Comparison of ENCODE assay signal across 9 cellular contexts in the genomic region with DNA sequence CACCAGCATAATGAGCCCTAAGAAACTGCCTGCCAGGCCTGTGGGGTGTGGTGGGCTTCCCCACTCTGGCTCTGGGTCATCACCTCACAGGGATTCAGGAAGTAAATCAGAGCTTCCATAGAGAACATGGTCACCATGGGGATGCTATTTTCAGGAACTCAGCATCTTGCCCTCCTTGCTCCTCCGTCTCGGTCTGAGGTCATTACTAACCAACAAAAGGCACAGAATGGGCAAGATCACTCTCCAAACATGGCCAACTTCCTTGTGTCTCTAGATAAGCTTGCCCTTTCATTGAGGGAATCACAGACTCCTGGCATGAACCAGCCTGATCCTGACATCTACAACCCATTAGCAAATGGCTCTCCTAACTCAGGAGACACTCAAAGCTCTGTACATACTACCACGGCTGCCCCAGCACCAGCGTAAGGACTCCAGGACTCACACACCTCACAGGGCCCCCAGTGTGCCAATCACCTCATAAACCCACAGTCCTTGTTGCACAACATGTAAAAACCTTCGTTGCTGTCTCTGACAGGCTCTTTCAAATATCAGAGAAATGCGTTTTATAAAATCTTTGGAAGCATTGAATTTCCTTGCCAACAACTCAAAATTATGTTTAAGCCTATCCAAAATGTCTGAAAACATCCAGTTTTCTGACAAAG. TPM values are rescaled to one million over a fixed set of nuclear protein-coding genes. Genes with fewer than 3 reads are reported as not detected.
DNase-seq lines count a peak whose midpoint lies in the region; ATAC-seq and TF ChIP-seq lines count a peak whose summit lies in the region.
"Had no signal": no experiment of that assay in that cellular context is flagged by ENCODE, and none has a peak within 500 bp of the region (broad histone marks: within the 10 kb centered on the region; RNA-seq: fewer than 3 reads in every experiment).

No MANE protein-coding gene starts in this region.

- H3K27me3 ChIP-seq in GM23248 (replicated peaks; ENCODE audit: insufficient read depth) (no peaks in the 10 kb centered on the region), gastroesophageal sphincter (no peaks in the 10 kb centered on the region), skeletal muscle tissue (ENCODE audit: control insufficient read depth in 3 of 3, insufficient read depth in 3 of 3, low read length in 3 of 3) (no peaks in the 10 kb centered on the region)

- peak overlapping the region; percentile 77 for H3K27ac ChIP-seq in GM23248
- H3K27ac ChIP-seq in gastroesophageal sphincter = peak overlapping the region; percentile 68 to 86 (median 82)
- peak overlapping the region; percentile 99 for H3K27ac ChIP-seq in skeletal muscle tissue (ENCODE audit: low read depth, low read length)

- H3K36me3 Mint-ChIP-seq in activated CD4-positive, alpha-beta memory T cell treated with anti-CD3 and anti-CD28 coated beads for 36 hours = peaks cover 33% of the 10 kb centered on the region

- peak; percentile 57 for DNase-seq in GM23248
- DNase-seq in activated CD4-positive, alpha-beta memory T cell treated with anti-CD3 and anti-CD28 coated beads for 36 hours = no peak
- DNase-seq in NCI-H446 treated with DMSO at 0.1 percent for 48 hours (lab: John Stamatoyannopoulos, UW) = no peak
- DNase-seq in occipital lobe (lab: John Stamatoyannopoulos, UW) = no peak

- H3K36me3 ChIP-seq in GM23248 (ENCODE audit: low read depth) (no peaks in the 10 kb centered on the region), gastroesophageal sphincter (peaks cover 0 to 14% of the 10 kb centered on the region in 2 donors), skeletal muscle tissue (ENCODE audit: control insufficient read depth in 3 of 3, insufficient read depth in 3 of 3, low read length in 3 of 3) (peaks cover 2 to 5% (median 2%) of the 10 kb centered on the region in 3 donors)

- H3K9me3 ChIP-seq in GM23248 (ENCODE audit: low read depth) (no peaks in the 10 kb centered on the region), gastroesophageal sphincter (no peaks in the 10 kb centered on the region), skeletal muscle tissue (ENCODE audit: control insufficient read depth in 3 of 3, low read length in 3 of 3) (no peaks in the 10 kb centered on the region)

- H3F3A ChIP-seq in GM23248 (ENCODE audit: insufficient read depth) = peaks cover 54% of the 10 kb centered on the region

- no peak for ATAC-seq in gastroesophageal sphincter
- no peak for ATAC-seq in HG02884 (IDR thresholded peaks at IDR 0.05; ENCODE audit: unreplicated experiment)
- ATAC-seq in GM21381 (IDR thresholded peaks at IDR 0.05; ENCODE audit: unreplicated experiment) = no peak

- no peak overlapping the region for H3K4me3 ChIP-seq in GM23248
- H3K4me3 ChIP-seq in gastroesophageal sphincter = no peak overlapping the region
- peak overlapping the region; percentile 42 to 71 (median 61) for H3K4me3 ChIP-seq in skeletal muscle tissue (ENCODE audit: low read length in 3 of 3)

- no peak for TF ChIP-seq CTCF in gastroesophageal sphincter (IDR thresholded peaks at IDR 0.05)

- H3K4me2 ChIP-seq in GM23248 (ENCODE audit: unreplicated experiment) = peak overlapping the region; percentile 26

- H3K4me1 Mint-ChIP-seq in activated CD4-positive, alpha-beta memory T cell treated with anti-CD3 and anti-CD28 coated beads for 36 hours (ENCODE audit: low read depth) = peaks cover 61% of the 10 kb centered on the region

- H3K9ac ChIP-seq in GM23248 = peak overlapping the region; percentile 52
- peak overlapping the region; percentile 86 to 93 (median 92) for H3K9ac ChIP-seq in skeletal muscle tissue (ENCODE audit: low read depth in 1 of 3, low read length in 3 of 3)

- no peaks in the 10 kb centered on the region for H3K27me3 Mint-ChIP-seq in activated CD4-positive, alpha-beta memory T cell treated with anti-CD3 and anti-CD28 coated beads for 36 hours

- H4K20me1 ChIP-seq in GM23248 (ENCODE audit: insufficient read depth) = no peaks in the 10 kb centered on the region

- in situ Hi-C loops in GM23248 (cut with MboI) = no loop called here

- TF ChIP-seq EP300 in gastroesophageal sphincter (IDR thresholded peaks at IDR 0.05) = no peak

- TF ChIP-seq POLR2A in gastroesophageal sphincter (IDR thresholded peaks at IDR 0.05) = no peak

- intact Hi-C loops in activated CD4-positive, alpha-beta memory T cell treated with anti-CD3 and anti-CD28 coated beads for 36 hours (cut with micrococcal nuclease) = loop anchor here (1.0 kb wide), 1 partner anchor 8 kb away; no protein-coding TSS in a partner anchor

- POLR2A ChIA-PET in activated CD4-positive, alpha-beta memory T cell treated with anti-CD3 and anti-CD28 coated beads for 36 hours (lab: Charles Lee) = no interaction called here

- H3K4me3 Mint-ChIP-seq in activated CD4-positive, alpha-beta memory T cell treated with anti-CD3 and anti-CD28 coated beads for 36 hours = no peak overlapping the region

- H3K9me2 ChIP-seq in GM23248 (ENCODE audit: insufficient read depth) = no peaks in the 10 kb centered on the region

- CTCF ChIA-PET in activated CD4-positive, alpha-beta memory T cell treated with anti-CD3 and anti-CD28 coated beads for 36 hours (lab: Charles Lee) = interaction anchor here (0.6 to 1.1 kb wide), 2 partner anchors 22 to 40 kb away, joined by 3 read pairs; no protein-coding TSS in a partner anchor

- H3K4me1 ChIP-seq in GM23248 (ENCODE audit: insufficient read depth) = peaks cover 58% of the 10 kb centered on the region
- H3K4me1 ChIP-seq in gastroesophageal sphincter = peaks cover 28 to 99% (median 68%) of the 10 kb centered on the region in 3 donors
- H3K4me1 ChIP-seq in skeletal muscle tissue (ENCODE audit: control insufficient read depth in 3 of 3, insufficient read depth in 3 of 3, low read length in 3 of 3) = peaks cover 91 to 96% (median 96%) of the 10 kb centered on the region in 3 donors

- H3K79me2 ChIP-seq in GM23248 (ENCODE audit: insufficient read depth) = no peaks in the 10 kb centered on the region

- WGBS in GM23248 (ENCODE audit: low coverage in 1 of 2, low lambda C conversion rate in 2 of 2, missing lambda C conversion rate in 2 of 2), 2 experiments = 11 to 16% methylated on average over 5 to 6 of the region's 6 CpGs
- WGBS in gastroesophageal sphincter (ENCODE audit: low coverage in 1 of 2), 2 donors = 43 to 66% methylated on average over 2 to 6 of the region's 6 CpGs

- no peaks in the 10 kb centered on the region for H3K9me3 Mint-ChIP-seq in activated CD4-positive, alpha-beta memory T cell treated with anti-CD3 and anti-CD28 coated beads for 36 hours

- H3K27ac Mint-ChIP-seq in activated CD4-positive, alpha-beta memory T cell treated with anti-CD3 and anti-CD28 coated beads for 36 hours = peak overlapping the region; percentile 78

- H2AFZ ChIP-seq in GM23248 = no peak overlapping the region

RNA-seq across cellular contexts. Expression of a gene that starts 7.4 kb away (rescaled TPM):
- 12.8 and 13.4 TPM in 2 replicates for total RNA-seq in GM23248 (2014; rRNA removed; shearing (Covaris generic))
- 6.2 and 6.3 TPM in 2 replicates for polyA plus RNA-seq in GM23248 (2016; fragmentation: Nextera tagmentation; extraction: Ambion mirVana)
- 10 to 100 TPM; 13.7 to 14.0 TPM for total RNA-seq in activated CD4-positive, alpha-beta memory T cell treated with anti-CD3 and anti-CD28 coated beads for 36 hours
- total RNA-seq in gastroesophageal sphincter (100 to 1,000 TPM in 2 of 4 donors, 10 to 100 TPM in 2; 66.8 to 144 (median 97.3) TPM), skeletal muscle tissue (16.7 TPM), occipital lobe (2.5 TPM)

RNA-seq across cellular contexts. Expression of a gene that starts 39.1 kb away (rescaled TPM):
- not detected in 2 replicates for total RNA-seq in GM23248 (2014; rRNA removed; shearing (Covaris generic))
- polyA plus RNA-seq in GM23248 (2016; fragmentation: Nextera tagmentation; extraction: Ambion mirVana) = not detected in 2 replicates
- under 1 TPM in 1 of 2 experiments, not detected in 1; 0.05 TPM for total RNA-seq in activated CD4-positive, alpha-beta memory T cell treated with anti-CD3 and anti-CD28 coated beads for 36 hours
- total RNA-seq in gastroesophageal sphincter (under 1 TPM in 3 of 4 donors, not detected in 1; under 0.01 to 0.07 (median 0.04) TPM), skeletal muscle tissue (not detected), occipital lobe (not detected)
- total RNA-seq: lung microvascular endothelial cell had no signal

RNA-seq across cellular contexts. Expression of a gene that starts 45.0 kb away (rescaled TPM):
- total RNA-seq in GM23248 (2014; rRNA removed; shearing (Covaris generic)) = not detected in 2 replicates
- polyA plus RNA-seq in GM23248 (2016; fragmentation: Nextera tagmentation; extraction: Ambion mirVana) = not detected in 2 replicates
- total RNA-seq in activated CD4-positive, alpha-beta memory T cell treated with anti-CD3 and anti-CD28 coated beads for 36 hours = 1 to 10 TPM; 4.0 TPM
- 1 to 10 TPM in 1 of 4 donors, under 1 TPM in 2, not detected in 1; 0.54 to 3.5 (median 0.87) TPM for total RNA-seq in gastroesophageal sphincter
- total RNA-seq in skeletal muscle tissue = not detected
- not detected for total RNA-seq in occipital lobe
- total RNA-seq: lung microvascular endothelial cell had no signal

Comparison
In these comparisons a context has a peak if more than half of its experiments do, and no peak if none do; other contexts are left out.
1. H3K4me3 ChIP-seq: peak in skeletal muscle tissue (3 of 3); none in GM23248 (single experiment) and gastroesophageal sphincter (0 of 2).
2. Peak in every context shown above with its lines, with median percentiles within 50 percentile points of each other: H3K27ac ChIP-seq.